In genomic region chr7:12731214-12731656, GRCh38 we compare ENCODE assay signal across 1 cellular context.
TF ChIP-seq lines count a peak whose summit lies in the region.

No MANE protein-coding gene starts in this region.

TF ChIP-seq in K562, 482 proteins besides CTCF, POLR2A, EP300 and RAD21 (continued from another document):
- TF ChIP-seq RREB1 (CRISPR knock-in tag; IDR thresholded peaks at IDR 0.05) = no peak
- no peak for TF ChIP-seq TFAM (CRISPR knock-in tag; conservative IDR thresholded peaks at IDR 0.05)
- no peak for TF ChIP-seq THRAP3 (IDR thresholded peaks at IDR 0.05; ENCODE audit: borderline replicate concordance)
- no peak for TF ChIP-seq FOS (IDR thresholded peaks at IDR 0.05; ENCODE audit: extremely low read depth, insufficient read length)
- peak; percentile 54; the same call in 1 of the 2 replicates for TF ChIP-seq FOXJ2 (tag; IDR thresholded peaks at IDR 0.05)
- no peak for TF ChIP-seq RBM14 (IDR thresholded peaks at IDR 0.05; ENCODE audit: borderline replicate concordance, insufficient read depth, low read depth, low read length)
- TF ChIP-seq SAP30 (IDR thresholded peaks at IDR 0.05; ENCODE audit: borderline replicate concordance, insufficient read depth, low read depth, low read length, poor library complexity, severe bottlenecking) = no peak
- TF ChIP-seq RBFOX2 (IDR thresholded peaks at IDR 0.05; ENCODE audit: low read depth, low read length) = peak; percentile 50; the same call in 1 of the 2 replicates
- TF ChIP-seq HSF4 (CRISPR knock-in tag; IDR thresholded peaks at IDR 0.05; ENCODE audit: borderline replicate concordance) = no peak
- TF ChIP-seq PRDM10 (IDR thresholded peaks at IDR 0.05; ENCODE audit: partially characterized antibody) = peak; percentile 6
- no peak for TF ChIP-seq ID3 (CRISPR knock-in tag; IDR thresholded peaks at IDR 0.05)
- peak; percentile 25; the same call in 1 of the 2 replicates for TF ChIP-seq ID3 (tag; IDR thresholded peaks at IDR 0.05)
- TF ChIP-seq CHCHD3 (CRISPR knock-in tag; IDR thresholded peaks at IDR 0.05) = no peak
- no peak for TF ChIP-seq TCF3 (CRISPR knock-in tag; IDR thresholded peaks at IDR 0.05)
- TF ChIP-seq JUNB (CRISPR knock-in tag; conservative IDR thresholded peaks at IDR 0.05) = no peak
- peak; percentile 80 for TF ChIP-seq BRD9 (IDR thresholded peaks at IDR 0.05; ENCODE audit: low read depth, partially characterized antibody)
- TF ChIP-seq HINFP (tag; conservative IDR thresholded peaks at IDR 0.05; ENCODE audit: low read depth) = no peak
- no peak for TF ChIP-seq NRF1 (conservative IDR thresholded peaks at IDR 0.05 in 1 of 2, IDR thresholded peaks at IDR 0.05 in 1 of 2)
- TF ChIP-seq ZBTB7A (IDR thresholded peaks at IDR 0.05; ENCODE audit: borderline replicate concordance, control insufficient read depth, low read depth, low read length) = no peak
- no peak for TF ChIP-seq ZFP36 (IDR thresholded peaks at IDR 0.05; ENCODE audit: low read depth, low read length, partially characterized antibody)
- no peak for TF ChIP-seq ETS1 (conservative IDR thresholded peaks at IDR 0.05; ENCODE audit: control insufficient read depth, low read depth, low read length)
- no peak for TF ChIP-seq FOXJ3 (CRISPR knock-in tag; IDR thresholded peaks at IDR 0.05)
- no peak for TF ChIP-seq KDM1A (IDR thresholded peaks at IDR 0.05)
- TF ChIP-seq FOXP4 (CRISPR knock-in tag; IDR thresholded peaks at IDR 0.05; ENCODE audit: borderline replicate concordance) = no peak
- TF ChIP-seq ZNF121 (CRISPR knock-in tag; conservative IDR thresholded peaks at IDR 0.05) = no peak
- TF ChIP-seq CGGBP1 (CRISPR knock-in tag; IDR thresholded peaks at IDR 0.05) = no peak
- TF ChIP-seq BRD4 (IDR thresholded peaks at IDR 0.05) = 0 out of 2 replicates have a peak, but pooled peaks have one; percentile 66
- TF ChIP-seq ZBTB40 (IDR thresholded peaks at IDR 0.05) = 0 out of 2 replicates have a peak, but pooled peaks have one; percentile 12
- no peak for TF ChIP-seq ZBTB40 (CRISPR knock-in tag; IDR thresholded peaks at IDR 0.05)
